17 cellular contexts compared by ENCODE assay signal in genomic region chr5:78763659-78764189, GRCh38.
"Had no signal": no experiment of that assay in that cellular context is flagged by ENCODE, and none has a peak within 500 bp of the region (broad histone marks: within the 10 kb centered on the region; RNA-seq: fewer than 3 reads in every experiment).

No MANE protein-coding gene starts in this region.

- H3K27ac ChIP-seq: body of pancreas, colonic mucosa, esophagus muscularis mucosa, sigmoid colon, tibial nerve, vagina had no signal

- H3K9me3 Mint-ChIP-seq: activated T-cell treated with anti-CD3 and anti-CD28 coated beads, Interleukin-2, amount 50 U/mL, for 72 hours had no signal

- H3K36me3 ChIP-seq: colonic mucosa, esophagus muscularis mucosa, sigmoid colon, tibial nerve, vagina had no signal

- H3K4me1 ChIP-seq: body of pancreas, colonic mucosa, tibial nerve, vagina had no signal

- H3K27me3 ChIP-seq: body of pancreas, colonic mucosa, esophagus muscularis mucosa, sigmoid colon, tibial nerve, vagina had no signal

- H3K27me3 Mint-ChIP-seq: activated naive CD8-positive, alpha-beta T cell had no signal

- DNase-seq: activated CD4-positive, alpha-beta T cell treated with anti-CD3 and anti-CD28 coated beads, Interleukin-2, amount 10 ng/mL, durations not matched to agents 24 days and 14 days; activated CD4-positive, CD25-positive, alpha-beta regulatory T cell; activated CD8-positive, alpha-beta memory T cell treated with anti-CD3 and anti-CD28 coated beads, Interleukin-2, amount 50 U/mL, for 48 hours; activated gamma-delta T cell treated with Interleukin-2 at 50 U/mL for 16 hours; activated T-cell treated with anti-CD3 and anti-CD28 coated beads, Interleukin-2, amount 50 U/mL, for 72 hours; amniotic stem cell; body of pancreas; caudate nucleus; colonic mucosa; effector CD4-positive, alpha-beta T cell; sigmoid colon; stimulated activated CD4-positive, alpha-beta T cell treated with anti-CD3 and anti-CD28 coated beads, Interleukin-2, amount 100 ng/mL, for 24 hours had no signal

- H3K27ac Mint-ChIP-seq: activated CD4-positive, alpha-beta T cell treated with anti-CD3 and anti-CD28 coated beads, Interleukin-2, amount 10 ng/mL, durations not matched to agents 24 days and 14 days; activated naive CD8-positive, alpha-beta T cell; activated T-cell treated with anti-CD3 and anti-CD28 coated beads, Interleukin-2, amount 50 U/mL, for 72 hours had no signal

- H3K4me3 ChIP-seq: body of pancreas, colonic mucosa, esophagus muscularis mucosa, sigmoid colon, tibial nerve, vagina had no signal

- H3K9me3 ChIP-seq: body of pancreas, colonic mucosa, esophagus muscularis mucosa, sigmoid colon, tibial nerve, vagina had no signal

- H3K4me3 Mint-ChIP-seq: activated CD4-positive, alpha-beta T cell treated with anti-CD3 and anti-CD28 coated beads, Interleukin-2, amount 10 ng/mL, durations not matched to agents 24 days and 14 days; activated naive CD8-positive, alpha-beta T cell; activated T-cell treated with anti-CD3 and anti-CD28 coated beads, Interleukin-2, amount 50 U/mL, for 72 hours; neural crest cell had no signal

- ATAC-seq: activated T-cell treated with anti-CD3 and anti-CD28 coated beads, Interleukin-2, amount 50 U/mL, for 72 hours; body of pancreas had no signal
